Comparison of ENCODE assay signal across 8 cellular contexts in genomic region chr2:239326831-239327535, GRCh38.
A peak's percentile ranks its signal among the peaks of the same experiment; 100 is the strongest.
DNase-seq lines count a peak whose midpoint lies in the region; ATAC-seq and TF ChIP-seq lines count a peak whose summit lies in the region.

No MANE protein-coding gene starts in this region.

- no peaks in the 10 kb centered on the region for H3K27me3 ChIP-seq in right cardiac atrium (ENCODE audit: control insufficient read depth, insufficient read depth)

- peaks cover 25% of the 10 kb centered on the region for H3K4me1 ChIP-seq in right cardiac atrium (ENCODE audit: control insufficient read depth, insufficient read depth, low read length)

- 83% methylated on average over 16 of the region's 16 CpGs for WGBS in right cardiac atrium

- intact Hi-C loops in right cardiac atrium (cut with DNase I): no loop called here

- ATAC-seq in GM18868 (IDR thresholded peaks at IDR 0.05; ENCODE audit: unreplicated experiment) (peak; percentile 70), right cardiac atrium (no peak), SK-N-SH treated with all-trans-retinoic acid at 6 μM for 48 hours (no peak)

- no peak overlapping the region for H3K4me3 ChIP-seq in right cardiac atrium (ENCODE audit: low read length)

- DNase-seq in HK-2 (ENCODE audit: unreplicated experiment) (peak; percentile 28), activated T-cell treated with anti-CD3 and anti-CD28 coated beads for 1 hour (ENCODE audit: low read depth) (peak; percentile 49), right cardiac atrium (peak in 1 of 3 donors; percentile 59), NOMO-1 treated with dmso at 0.1 percent for 144 hours (lab: John Stamatoyannopoulos, UW; ENCODE audit: unreplicated experiment) (no peak), HPDE6-E6E7 (ENCODE audit: extremely low spot score) (no peak)
- peak; percentile 41 for DNase-seq in stimulated activated CD8-positive, alpha-beta memory T cell treated with anti-CD3 and anti-CD28 coated beads, Interleukin-12 subunit alpha, Interleukin-12 subunit beta, amount 100 ng/mL, for 4 hours (ENCODE audit: low read depth)

- peak overlapping the region; percentile 4 for H3K27ac ChIP-seq in right cardiac atrium (ENCODE audit: low read length)

- no peaks in the 10 kb centered on the region for H3K9me3 ChIP-seq in right cardiac atrium (ENCODE audit: control insufficient read depth, low read length)

TF ChIP-seq in SK-N-SH treated with all-trans-retinoic acid at 6 μM for 48 hours, 23 proteins besides CTCF, POLR2A, EP300 and RAD21:
- TF ChIP-seq ZNF70 (CRISPR knock-in tag; IDR thresholded peaks at IDR 0.05): no peak
- TF ChIP-seq PPARA (CRISPR knock-in tag; IDR thresholded peaks at IDR 0.05; ENCODE audit: borderline replicate concordance): no peak
- no peak for TF ChIP-seq BACH2 (CRISPR knock-in tag; IDR thresholded peaks at IDR 0.05; ENCODE audit: borderline replicate concordance)
- TF ChIP-seq TSHZ2 (CRISPR knock-in tag; IDR thresholded peaks at IDR 0.05): no peak
- TF ChIP-seq ZNF8 (CRISPR knock-in tag; IDR thresholded peaks at IDR 0.05): no peak
- no peak for TF ChIP-seq CSRNP3 (CRISPR knock-in tag; IDR thresholded peaks at IDR 0.05)
- no peak for TF ChIP-seq ZC3H10 (CRISPR knock-in tag; IDR thresholded peaks at IDR 0.05)
- no peak for TF ChIP-seq TCF4 (CRISPR knock-in tag; IDR thresholded peaks at IDR 0.05; ENCODE audit: borderline replicate concordance)

Comparison
In these comparisons a context has a peak if more than half of its experiments do, and no peak if none do; other contexts are left out.
1. DNase-seq: peak in HK-2 (single experiment), activated T-cell treated with anti-CD3 and anti-CD28 coated beads for 1 hour (single experiment) and stimulated activated CD8-positive, alpha-beta memory T cell treated with anti-CD3 and anti-CD28 coated beads, Interleukin-12 subunit alpha, Interleukin-12 subunit beta, amount 100 ng/mL, for 4 hours (single experiment); none in NOMO-1 treated with dmso at 0.1 percent for 144 hours (single experiment) and HPDE6-E6E7 (single experiment).